8 cellular contexts compared by ENCODE assay signal in genomic region chr14:23953464-23954278, GRCh38. TPM values are rescaled to one million over a fixed set of nuclear protein-coding genes. Genes with fewer than 3 reads are reported as not detected.
DNase-seq lines count a peak whose midpoint lies in the region; ATAC-seq and TF ChIP-seq lines count a peak whose summit lies in the region.

TSS of gene DHRS4 (plus strand) at chr14:23953770. CDS start at chr14:23953789, 19 bp downstream.

- H3K9ac ChIP-seq in SK-N-SH = peak within 1 kb of the TSS; percentile 87

- H3K27me3 ChIP-seq in SK-N-SH (ENCODE audit: insufficient read depth) = no peaks in the 10 kb centered on the region
- no peaks in the 10 kb centered on the region for H3K27me3 ChIP-seq in thoracic aorta (replicated peaks; ENCODE audit: insufficient read depth)

- TF ChIP-seq POLR2A in NB4 (IDR thresholded peaks at IDR 0.05; ENCODE audit: extremely low read depth, insufficient read length) = peak; percentile 41

- H3F3A ChIP-seq in SK-N-SH (replicated peaks; ENCODE audit: insufficient read depth) = no peaks in the 10 kb centered on the region

- CTCF ChIA-PET in GM10248 (lab: Yijun Ruan, JAX) = interaction anchor here (0.7 to 4.3 kb wide), 13 partner anchors 12 to 392 kb away, joined by 3 to 28 read pairs (median 5); partner anchors contain the start of genes DCAF11 and NRL
- CTCF ChIA-PET in SK-N-SH (lab: Yijun Ruan, JAX) = interaction anchor here (0.6 to 1.6 kb wide), 11 partner anchors 11 to 384 kb away, joined by 3 to 10 read pairs (median 3); no protein-coding TSS in a partner anchor

- TF ChIP-seq CTCF in GM10248 (IDR thresholded peaks at IDR 0.05; ENCODE audit: control extremely low read depth, extremely low read depth, low read depth, missing control alignments) (peak; percentile 91), HFFc6 (IDR thresholded peaks at IDR 0.05) (peak; percentile 91), NB4 (IDR thresholded peaks at IDR 0.05; ENCODE audit: low read depth, low read length) (peak; percentile 84), SK-N-SH (IDR thresholded peaks at IDR 0.05) (peak; percentile 94), osteocyte (IDR thresholded peaks at IDR 0.05) (peak; percentile 96), thoracic aorta (IDR thresholded peaks at IDR 0.05) (peak; percentile 73)

- H3K9me2 ChIP-seq in SK-N-SH = no peaks in the 10 kb centered on the region

- H3K27me3 Mint-ChIP-seq in HFFc6 (ENCODE audit: insufficient read depth) = peaks cover 2% of the 10 kb centered on the region; the same call in 1 of the 2 replicates
- H3K27me3 Mint-ChIP-seq in osteocyte (ENCODE audit: unreplicated experiment) = no peaks in the 10 kb centered on the region

- peak; percentile 86 for DNase-seq in GM10248 (ENCODE audit: extremely low spot score)
- peak; percentile 67 for DNase-seq in HFFc6
- DNase-seq in NB4 (ENCODE audit: low read depth) = peak; percentile 83
- peak; percentile 91 for DNase-seq in SK-N-SH
- peak; percentile 78 for DNase-seq in activated naive CD4-positive, alpha-beta T cell treated with anti-CD3 and anti-CD28 coated beads, Interleukin-2, amount 50 U/mL, for 16 hours
- DNase-seq in glomerular endothelial cell (ENCODE audit: extremely low read depth, low read depth, low spot score) = peak; percentile 20
- DNase-seq in osteocyte (ENCODE audit: extremely low spot score, unreplicated experiment) = peak; percentile 93
- peak; percentile 35 for DNase-seq in thoracic aorta (ENCODE audit: low spot score)

- H3K4me3 Mint-ChIP-seq in HFFc6 = peak within 1 kb of the TSS; percentile 99
- H3K4me3 Mint-ChIP-seq in osteocyte (ENCODE audit: unreplicated experiment) = peak within 1 kb of the TSS; percentile 100

- H3K9me3 ChIP-seq in SK-N-SH (peaks cover 1% of the 10 kb centered on the region; the same call in 1 of the 2 replicates), thoracic aorta (no peaks in the 10 kb centered on the region)

- peaks cover 3% of the 10 kb centered on the region; the same call in 1 of the 2 replicates for H3K36me3 Mint-ChIP-seq in HFFc6 (ENCODE audit: low read depth)
- H3K36me3 Mint-ChIP-seq in osteocyte (ENCODE audit: unreplicated experiment) = peaks cover 11% of the 10 kb centered on the region

- 0% methylated on average over 24 of the region's 44 CpGs for WGBS in SK-N-SH (ENCODE audit: low lambda C conversion rate)

- H3K79me2 ChIP-seq in SK-N-SH (ENCODE audit: insufficient read depth) = peaks cover 20% of the 10 kb centered on the region

- H3K4me1 Mint-ChIP-seq in HFFc6 (ENCODE audit: low read depth) = peaks cover 19% of the 10 kb centered on the region
- H3K4me1 Mint-ChIP-seq in osteocyte (ENCODE audit: unreplicated experiment) = peaks cover 21% of the 10 kb centered on the region

- no peak; a peak in 1 of 4 replicates for TF ChIP-seq EP300 in SK-N-SH (IDR thresholded peaks at IDR 0.05; ENCODE audit: borderline replicate concordance in 1 of 2, low read depth in 1 of 2, low read length in 1 of 2)

- POLR2A ChIA-PET in GM10248 (lab: Yijun Ruan, JAX) (no interaction called here), SK-N-SH (lab: Yijun Ruan, JAX) (no interaction called here)

- H3K36me3 ChIP-seq in SK-N-SH (replicated peaks in 1 of 2; ENCODE audit: control insufficient read depth in 1 of 2, insufficient read depth in 2 of 2, low read length in 1 of 2) (peaks cover 0 to 13% of the 10 kb centered on the region in 2 experiments), thoracic aorta (no peaks in the 10 kb centered on the region)

- H3K9me3 Mint-ChIP-seq in HFFc6 (peaks cover 9% of the 10 kb centered on the region), osteocyte (ENCODE audit: unreplicated experiment) (peaks cover 10% of the 10 kb centered on the region)

- peak; percentile 69 for ATAC-seq in thoracic aorta (ENCODE audit: insufficient number of reproducible peaks, low FRiP score, low read depth)

- H3K27ac Mint-ChIP-seq in HFFc6 (peak within 1 kb of the TSS; percentile 94), osteocyte (ENCODE audit: unreplicated experiment) (peak within 1 kb of the TSS; percentile 97)

- H3K4me1 ChIP-seq in SK-N-SH (ENCODE audit: control insufficient read depth in 1 of 2, insufficient read depth in 2 of 2, low read depth in 1 of 2, low read length in 1 of 2) = peaks cover 0 to 5% of the 10 kb centered on the region in 2 experiments; a peak in 1 of 4 replicates
- H3K4me1 ChIP-seq in thoracic aorta (ENCODE audit: control insufficient read depth in 1 of 2, low read depth in 2 of 2) = peaks cover 8% of the 10 kb centered on the region in 2 donors

- H3K4me3 ChIP-seq in NB4 (ENCODE audit: low read depth, low read length) = peak within 1 kb of the TSS; percentile 74
- peak within 1 kb of the TSS; percentile 82 to 88 for H3K4me3 ChIP-seq in SK-N-SH (ENCODE audit: low read depth in 2 of 2, low read length in 1 of 2)
- peak within 1 kb of the TSS; percentile 81 for H3K4me3 ChIP-seq in thoracic aorta

- H2AFZ ChIP-seq in SK-N-SH (ENCODE audit: low read depth) = peak within 1 kb of the TSS; percentile 85

- peak within 1 kb of the TSS; percentile 94 for H3K4me2 ChIP-seq in SK-N-SH

- TF ChIP-seq RAD21 in SK-N-SH (IDR thresholded peaks at IDR 0.05; ENCODE audit: low read length) = peak; percentile 63

- H4K20me1 ChIP-seq in SK-N-SH (ENCODE audit: insufficient read depth) = no peaks in the 10 kb centered on the region

- peak within 1 kb of the TSS; percentile 56 to 85 for H3K27ac ChIP-seq in SK-N-SH (ENCODE audit: low read depth in 2 of 2, low read length in 1 of 2)
- H3K27ac ChIP-seq in thoracic aorta = peak within 1 kb of the TSS; percentile 61 to 79

TF ChIP-seq in SK-N-SH, 30 proteins besides CTCF, POLR2A, EP300 and RAD21 (continues in another document):
- TF ChIP-seq USF2 (IDR thresholded peaks at IDR 0.05; ENCODE audit: borderline replicate concordance, low read depth, low read length) (no peak), GATA2 (CRISPR knock-in tag; IDR thresholded peaks at IDR 0.05) (no peak), ZBTB33 (IDR thresholded peaks at IDR 0.05; ENCODE audit: borderline replicate concordance, low read depth) (no peak), MEF2A (IDR thresholded peaks at IDR 0.05; ENCODE audit: borderline replicate concordance, low read depth) (no peak), RCOR1 (IDR thresholded peaks at IDR 0.05; ENCODE audit: low read length) (0 out of 2 replicates have a peak, but pooled peaks have one; percentile 34), POLR2AphosphoS5 (IDR thresholded peaks at IDR 0.05; ENCODE audit: low read depth, low read length) (peak; percentile 82; the same call in 1 of the 2 replicates), GABPA (IDR thresholded peaks at IDR 0.05; ENCODE audit: low read depth) (no peak), RFX5 (IDR thresholded peaks at IDR 0.05; ENCODE audit: low read length) (no peak), TCF12 (IDR thresholded peaks at IDR 0.05) (0 out of 2 replicates have a peak, but pooled peaks have one; percentile 9), CHD2 (IDR thresholded peaks at IDR 0.05; ENCODE audit: low read length, partially characterized antibody) (peak; percentile 54), TAF1 (IDR thresholded peaks at IDR 0.05; ENCODE audit: borderline replicate concordance, low read depth, low read length) (peak; percentile 75), SIN3A (IDR thresholded peaks at IDR 0.05; ENCODE audit: borderline replicate concordance, low read depth, low read length) (no peak; the same call in 1 of the 2 replicates), EZH2phosphoT487 (IDR thresholded peaks at IDR 0.05; ENCODE audit: borderline replicate concordance, low read depth) (no peak), ELF1 (IDR thresholded peaks at IDR 0.05) (no peak), SMC3 (IDR thresholded peaks at IDR 0.05; ENCODE audit: low read depth, low read length) (peak; percentile 46), FOXJ3 (CRISPR knock-in tag; IDR thresholded peaks at IDR 0.05) (peak; percentile 44; the same call in 1 of the 2 replicates), JUND (IDR thresholded peaks at IDR 0.05) (no peak), FOSL2 (IDR thresholded peaks at IDR 0.05; ENCODE audit: borderline replicate concordance, low read depth) (no peak), TEAD4 (IDR thresholded peaks at IDR 0.05; ENCODE audit: borderline replicate concordance, insufficient read depth) (no peak), MXI1 (IDR thresholded peaks at IDR 0.05; ENCODE audit: low read depth, low read length) (peak; percentile 63)

RNA-seq across cellular contexts. Expression of gene DHRS4, which starts in this region (rescaled TPM):
- 10 to 100 TPM; 19.8 to 30.7 (median 24.9) TPM for total RNA-seq in HFFc6 (2021; fragmentation: NEBNext Ultra II Directional; extraction: Animal tissue kit (Norgen Biotek cat#: 25700))
- polyA plus RNA-seq in SK-N-SH (2012; rRNA removed) = 42.3 and 50.5 TPM in 2 replicates
- 42.3 and 44.4 TPM in 2 replicates for polyA plus RNA-seq in SK-N-SH (2012; cell fraction: cytosol; rRNA removed)
- polyA plus RNA-seq in SK-N-SH (2012; cell fraction: nucleus; rRNA removed) = 25.7 and 35.3 TPM in 2 replicates
- total RNA-seq in glomerular endothelial cell (24.2 and 46.5 TPM in 2 replicates), osteocyte (19.1 and 19.6 TPM in 2 replicates), thoracic aorta (10 to 100 TPM; 18.0 to 20.6 TPM)

Comparison
In these comparisons a context has a peak if more than half of its experiments do, and no peak if none do; other contexts are left out.
1. Peak in every context shown above with its lines: DNase-seq, ATAC-seq, H3K4me3 ChIP-seq and H3K27ac ChIP-seq.
2. DNase-seq: peak in every context shown above with its lines; median percentile 93 in osteocyte; 91 in SK-N-SH; 86 in GM10248; 83 in NB4; 78 in activated naive CD4-positive, alpha-beta T cell treated with anti-CD3 and anti-CD28 coated beads, Interleukin-2, amount 50 U/mL, for 16 hours; 67 in HFFc6; 35 in thoracic aorta; 20 in glomerular endothelial cell.